Comparison of ENCODE assay signal across 2 cellular contexts in genomic region chr3:14803981-14804834, GRCh38.
TF ChIP-seq lines count a peak whose summit lies in the region.

No MANE protein-coding gene starts in this region.

TF ChIP-seq in GM23338, 12 proteins besides CTCF, POLR2A, EP300 and RAD21 (continued from another document):
- TF ChIP-seq, protein P1, sequence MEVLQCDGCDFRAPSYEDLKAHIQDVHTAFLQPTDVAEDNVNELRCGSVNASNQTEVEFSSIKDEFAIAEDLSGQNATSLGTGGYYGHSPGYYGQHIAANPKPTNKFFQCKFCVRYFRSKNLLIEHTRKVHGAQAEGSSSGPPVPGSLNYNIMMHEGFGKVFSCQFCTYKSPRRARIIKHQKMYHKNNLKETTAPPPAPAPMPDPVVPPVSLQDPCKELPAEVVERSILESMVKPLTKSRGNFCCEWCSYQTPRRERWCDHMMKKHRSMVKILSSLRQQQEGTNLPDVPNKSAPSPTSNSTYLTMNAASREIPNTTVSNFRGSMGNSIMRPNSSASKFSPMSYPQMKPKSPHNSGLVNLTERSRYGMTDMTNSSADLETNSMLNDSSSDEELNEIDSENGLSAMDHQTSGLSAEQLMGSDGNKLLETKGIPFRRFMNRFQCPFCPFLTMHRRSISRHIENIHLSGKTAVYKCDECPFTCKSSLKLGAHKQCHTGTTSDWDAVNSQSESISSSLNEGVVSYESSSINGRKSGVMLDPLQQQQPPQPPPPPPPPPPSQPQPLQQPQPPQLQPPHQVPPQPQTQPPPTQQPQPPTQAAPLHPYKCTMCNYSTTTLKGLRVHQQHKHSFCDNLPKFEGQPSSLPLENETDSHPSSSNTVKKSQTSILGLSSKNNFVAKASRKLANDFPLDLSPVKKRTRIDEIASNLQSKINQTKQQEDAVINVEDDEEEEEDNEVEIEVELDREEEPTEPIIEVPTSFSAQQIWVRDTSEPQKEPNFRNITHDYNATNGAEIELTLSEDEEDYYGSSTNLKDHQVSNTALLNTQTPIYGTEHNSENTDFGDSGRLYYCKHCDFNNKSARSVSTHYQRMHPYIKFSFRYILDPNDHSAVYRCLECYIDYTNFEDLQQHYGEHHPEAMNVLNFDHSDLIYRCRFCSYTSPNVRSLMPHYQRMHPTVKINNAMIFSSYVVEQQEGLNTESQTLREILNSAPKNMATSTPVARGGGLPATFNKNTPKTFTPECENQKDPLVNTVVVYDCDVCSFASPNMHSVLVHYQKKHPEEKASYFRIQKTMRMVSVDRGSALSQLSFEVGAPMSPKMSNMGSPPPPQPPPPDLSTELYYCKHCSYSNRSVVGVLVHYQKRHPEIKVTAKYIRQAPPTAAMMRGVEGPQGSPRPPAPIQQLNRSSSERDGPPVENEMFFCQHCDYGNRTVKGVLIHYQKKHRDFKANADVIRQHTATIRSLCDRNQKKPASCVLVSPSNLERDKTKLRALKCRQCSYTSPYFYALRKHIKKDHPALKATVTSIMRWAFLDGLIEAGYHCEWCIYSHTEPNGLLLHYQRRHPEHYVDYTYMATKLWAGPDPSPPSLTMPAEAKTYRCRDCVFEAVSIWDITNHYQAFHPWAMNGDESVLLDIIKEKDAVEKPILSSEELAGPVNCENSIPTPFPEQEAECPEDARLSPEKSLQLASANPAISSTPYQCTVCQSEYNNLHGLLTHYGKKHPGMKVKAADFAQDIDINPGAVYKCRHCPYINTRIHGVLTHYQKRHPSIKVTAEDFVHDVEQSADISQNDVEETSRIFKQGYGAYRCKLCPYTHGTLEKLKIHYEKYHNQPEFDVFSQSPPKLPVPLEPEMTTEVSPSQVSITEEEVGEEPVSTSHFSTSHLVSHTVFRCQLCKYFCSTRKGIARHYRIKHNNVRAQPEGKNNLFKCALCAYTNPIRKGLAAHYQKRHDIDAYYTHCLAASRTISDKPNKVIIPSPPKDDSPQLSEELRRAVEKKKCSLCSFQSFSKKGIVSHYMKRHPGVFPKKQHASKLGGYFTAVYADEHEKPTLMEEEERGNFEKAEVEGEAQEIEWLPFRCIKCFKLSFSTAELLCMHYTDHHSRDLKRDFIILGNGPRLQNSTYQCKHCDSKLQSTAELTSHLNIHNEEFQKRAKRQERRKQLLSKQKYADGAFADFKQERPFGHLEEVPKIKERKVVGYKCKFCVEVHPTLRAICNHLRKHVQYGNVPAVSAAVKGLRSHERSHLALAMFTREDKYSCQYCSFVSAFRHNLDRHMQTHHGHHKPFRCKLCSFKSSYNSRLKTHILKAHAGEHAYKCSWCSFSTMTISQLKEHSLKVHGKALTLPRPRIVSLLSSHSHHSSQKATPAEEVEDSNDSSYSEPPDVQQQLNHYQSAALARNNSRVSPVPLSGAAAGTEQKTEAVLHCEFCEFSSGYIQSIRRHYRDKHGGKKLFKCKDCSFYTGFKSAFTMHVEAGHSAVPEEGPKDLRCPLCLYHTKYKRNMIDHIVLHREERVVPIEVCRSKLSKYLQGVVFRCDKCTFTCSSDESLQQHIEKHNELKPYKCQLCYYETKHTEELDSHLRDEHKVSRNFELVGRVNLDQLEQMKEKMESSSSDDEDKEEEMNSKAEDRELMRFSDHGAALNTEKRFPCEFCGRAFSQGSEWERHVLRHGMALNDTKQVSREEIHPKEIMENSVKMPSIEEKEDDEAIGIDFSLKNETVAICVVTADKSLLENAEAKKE (CRISPR knock-in tag; IDR thresholded peaks at IDR 0.05) = no peak
- TF ChIP-seq JUNB (IDR thresholded peaks at IDR 0.05; ENCODE audit: unreplicated experiment) (no peak), NANOG (IDR thresholded peaks at IDR 0.05; ENCODE audit: borderline replicate concordance) (no peak), ZNF114 (CRISPR knock-in tag; IDR thresholded peaks at IDR 0.05) (no peak), EZH2 (IDR thresholded peaks at IDR 0.05; ENCODE audit: low read depth, unreplicated experiment) (no peak)
TF ChIP-seq in GM23338: peak in this region for 0.

TF ChIP-seq in WTC11, 78 proteins besides CTCF, POLR2A, EP300 and RAD21 (continued from another document):
- no peak for TF ChIP-seq ATF2 (CRISPR knock-in tag; IDR thresholded peaks at IDR 0.05; ENCODE audit: borderline replicate concordance, low read depth)
- no peak for TF ChIP-seq ZNF232 (CRISPR knock-in tag; IDR thresholded peaks at IDR 0.05)
- no peak for TF ChIP-seq TP53 (CRISPR knock-in tag; IDR thresholded peaks at IDR 0.05)
- TF ChIP-seq, protein P2, sequence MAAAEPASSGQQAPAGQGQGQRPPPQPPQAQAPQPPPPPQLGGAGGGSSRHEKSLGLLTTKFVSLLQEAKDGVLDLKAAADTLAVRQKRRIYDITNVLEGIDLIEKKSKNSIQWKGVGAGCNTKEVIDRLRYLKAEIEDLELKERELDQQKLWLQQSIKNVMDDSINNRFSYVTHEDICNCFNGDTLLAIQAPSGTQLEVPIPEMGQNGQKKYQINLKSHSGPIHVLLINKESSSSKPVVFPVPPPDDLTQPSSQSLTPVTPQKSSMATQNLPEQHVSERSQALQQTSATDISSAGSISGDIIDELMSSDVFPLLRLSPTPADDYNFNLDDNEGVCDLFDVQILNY (CRISPR knock-in tag; IDR thresholded peaks at IDR 0.05) = no peak
- TF ChIP-seq ESRRA (CRISPR knock-in tag; IDR thresholded peaks at IDR 0.05; ENCODE audit: borderline replicate concordance) = no peak
